ENCODE assay signal across 18 cellular contexts in the genomic region with DNA sequence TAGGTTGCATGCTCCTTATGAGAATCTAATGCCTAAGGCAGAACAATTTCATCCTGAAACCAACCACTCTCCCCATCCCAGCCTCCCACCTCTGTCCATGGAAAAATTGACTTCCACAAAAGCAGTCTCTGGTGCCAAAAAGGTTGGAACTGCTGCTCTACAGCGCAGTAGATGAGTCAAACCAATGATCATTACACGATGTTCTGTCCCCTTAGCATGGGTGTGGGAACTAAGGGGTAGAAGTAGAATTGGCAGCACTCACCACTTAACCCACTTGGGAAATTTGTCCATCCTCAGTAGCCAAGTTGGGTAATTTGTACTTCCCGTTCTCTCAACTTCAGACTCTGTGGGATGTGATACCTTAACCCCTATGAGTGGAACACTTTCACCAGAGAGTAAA.
"Had no signal": no experiment of that assay in that cellular context is flagged by ENCODE, and none has a peak within 500 bp of the region (broad histone marks: within the 10 kb centered on the region; RNA-seq: fewer than 3 reads in every experiment).

No MANE protein-coding gene starts in this region.

- DNase-seq: activated CD4-positive, alpha-beta T cell treated with anti-CD3 and anti-CD28 coated beads, Interleukin-2, amount 50 U/mL, for 4 hours; activated CD8-positive, alpha-beta memory T cell treated with anti-CD3 and anti-CD28 coated beads, Interleukin-2, amount 10 ng/mL, durations not matched to agents 7 days and 5 days; activated effector memory CD4-positive, alpha-beta T cell treated with Interleukin-2 at 50 U/mL for 16 hours; activated naive CD4-positive, alpha-beta T cell treated with anti-CD3 and anti-CD28 coated beads, Interleukin-2, amount 50 U/mL, for 16 hours; activated T-cell treated with anti-CD3 and anti-CD28 coated beads, Interleukin-2, amount 50 U/mL, for 24 hours; cortex of kidney; effector memory CD4-positive, alpha-beta T cell; natural killer cell; stimulated activated CD4-positive, alpha-beta T cell treated with anti-CD3 and anti-CD28 coated beads, Interleukin-4, amount 100 ng/mL, for 4 hours; stimulated activated CD8-positive, alpha-beta memory T cell treated with anti-CD3 and anti-CD28 coated beads, Interleukin-4, amount 100 ng/mL, for 48 hours; stimulated activated naive CD8-positive, alpha-beta T cell treated with anti-CD3 and anti-CD28 coated beads, Interleukin-15, Interleukin-2, amounts not matched to agents 100 U/mL and 50 U/mL, for 24 hours; T-cell; T-helper 9 cell had no signal

- H3K4me3 ChIP-seq: smooth muscle cell, suprapubic skin had no signal

- H3K9ac ChIP-seq: parathyroid adenoma had no signal

- H3K4me2 ChIP-seq: smooth muscle cell had no signal

- H3K9me3 ChIP-seq: neutrophil, suprapubic skin had no signal

- ATAC-seq: activated CD4-positive, CD25-positive, alpha-beta regulatory T cell treated with anti-CD3 and anti-CD28 coated beads, Interleukin-2, amount 50 U/mL, for 24 hours; activated CD8-positive, alpha-beta memory T cell treated with anti-CD3 and anti-CD28 coated beads, Interleukin-2, amount 10 ng/mL, durations not matched to agents 7 days and 5 days; natural killer cell; stimulated activated naive CD8-positive, alpha-beta T cell treated with anti-CD3 and anti-CD28 coated beads, Interleukin-15, Interleukin-2, amounts not matched to agents 100 U/mL and 50 U/mL, for 24 hours; T-cell had no signal

- H2AFZ ChIP-seq: parathyroid adenoma had no signal

- H3K27me3 ChIP-seq: neutrophil, suprapubic skin had no signal

- H3K4me1 ChIP-seq: parathyroid adenoma had no signal

- H3K36me3 ChIP-seq: neutrophil, suprapubic skin had no signal

- H3K79me2 ChIP-seq: parathyroid adenoma had no signal

- H3K27ac ChIP-seq: neutrophil, parathyroid adenoma, suprapubic skin had no signal
